In genomic region chr3:51958603-51959521, GRCh38 we compare ENCODE assay signal across 3 cellular contexts.
TF ChIP-seq lines count a peak whose summit lies in the region.

No MANE protein-coding gene starts in this region.

TF ChIP-seq in HEK293, 187 proteins besides CTCF, POLR2A, EP300 and RAD21:
- 0 out of 2 replicates have a peak, but pooled peaks have one; percentile 4 for TF ChIP-seq ZNF366 (tag by site-specific recombination; conservative IDR thresholded peaks at IDR 0.05)
- TF ChIP-seq ZNF473 (tag by site-specific recombination; IDR thresholded peaks at IDR 0.05): no peak
TF ChIP-seq in HEK293: peak in this region for 1.

TF ChIP-seq in IMR-90, 13 proteins besides CTCF, POLR2A, EP300 and RAD21:
- TF ChIP-seq ELK1 (IDR thresholded peaks at IDR 0.05; ENCODE audit: borderline replicate concordance, low read depth, low read length) (no peak), BHLHE40 (IDR thresholded peaks at IDR 0.05; ENCODE audit: low read depth, low read length) (no peak), NFE2L2 (IDR thresholded peaks at IDR 0.05; ENCODE audit: low read depth, low read length) (no peak), CHD1 (IDR thresholded peaks at IDR 0.05; ENCODE audit: low read depth, low read length) (no peak), MAZ (IDR thresholded peaks at IDR 0.05; ENCODE audit: borderline replicate concordance, low read depth, low read length) (no peak), CEBPB (IDR thresholded peaks at IDR 0.05; ENCODE audit: low read depth, low read length) (no peak), RCOR1 (IDR thresholded peaks at IDR 0.05; ENCODE audit: insufficient replicate concordance, low read length) (no peak), MAFK (IDR thresholded peaks at IDR 0.05; ENCODE audit: low read depth, low read length) (no peak), SMC3 (IDR thresholded peaks at IDR 0.05; ENCODE audit: low read depth, low read length) (no peak), RFX5 (IDR thresholded peaks at IDR 0.05; ENCODE audit: low read depth, low read length) (no peak), FOS (IDR thresholded peaks at IDR 0.05; ENCODE audit: low read depth, low read length) (no peak), MXI1 (IDR thresholded peaks at IDR 0.05; ENCODE audit: borderline replicate concordance, low read depth, low read length) (no peak)
- TF ChIP-seq, protein P1, sequence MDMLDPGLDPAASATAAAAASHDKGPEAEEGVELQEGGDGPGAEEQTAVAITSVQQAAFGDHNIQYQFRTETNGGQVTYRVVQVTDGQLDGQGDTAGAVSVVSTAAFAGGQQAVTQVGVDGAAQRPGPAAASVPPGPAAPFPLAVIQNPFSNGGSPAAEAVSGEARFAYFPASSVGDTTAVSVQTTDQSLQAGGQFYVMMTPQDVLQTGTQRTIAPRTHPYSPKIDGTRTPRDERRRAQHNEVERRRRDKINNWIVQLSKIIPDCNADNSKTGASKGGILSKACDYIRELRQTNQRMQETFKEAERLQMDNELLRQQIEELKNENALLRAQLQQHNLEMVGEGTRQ (IDR thresholded peaks at IDR 0.05; ENCODE audit: low read depth, low read length): no peak

TF ChIP-seq in SK-N-SH, 30 proteins besides CTCF, POLR2A, EP300 and RAD21:
- no peak for TF ChIP-seq GABPA (IDR thresholded peaks at IDR 0.05; ENCODE audit: low read depth)
- no peak for TF ChIP-seq CHD2 (IDR thresholded peaks at IDR 0.05; ENCODE audit: low read length, partially characterized antibody)
